1 cellular context compared by ENCODE assay signal in genomic region chr14:54446201-54446693, GRCh38.
TF ChIP-seq lines count a peak whose summit lies in the region.

No MANE protein-coding gene starts in this region.

TF ChIP-seq in GM23338, 12 proteins besides CTCF, POLR2A, EP300 and RAD21:
- TF ChIP-seq ZNF462 (CRISPR knock-in tag; IDR thresholded peaks at IDR 0.05) (no peak), ETS1 (IDR thresholded peaks at IDR 0.05) (no peak), ZNF331 (CRISPR knock-in tag; IDR thresholded peaks at IDR 0.05; ENCODE audit: low read depth) (no peak), STAT1 (IDR thresholded peaks at IDR 0.05; ENCODE audit: unreplicated experiment) (no peak), ZNF114 (CRISPR knock-in tag; IDR thresholded peaks at IDR 0.05) (no peak), EZH2 (IDR thresholded peaks at IDR 0.05; ENCODE audit: low read depth, unreplicated experiment) (no peak), EZH2phosphoT487 (IDR thresholded peaks at IDR 0.05; ENCODE audit: unreplicated experiment) (no peak), CREB1 (CRISPR knock-in tag; IDR thresholded peaks at IDR 0.05; ENCODE audit: low read depth) (no peak), JUNB (IDR thresholded peaks at IDR 0.05; ENCODE audit: unreplicated experiment) (no peak), REST (IDR thresholded peaks at IDR 0.05; ENCODE audit: unreplicated experiment) (no peak), NANOG (IDR thresholded peaks at IDR 0.05; ENCODE audit: borderline replicate concordance) (no peak), POLR2AphosphoS5 (IDR thresholded peaks at IDR 0.05; ENCODE audit: low read depth) (no peak)
